In genomic region chr11:88813233-88813915, GRCh38 we compare ENCODE assay signal across 1 cellular context.
TF ChIP-seq lines count a peak whose summit lies in the region.

No MANE protein-coding gene starts in this region.

TF ChIP-seq in GM12878, 131 proteins besides CTCF, POLR2A, EP300 and RAD21:
- no peak for TF ChIP-seq TARDBP (IDR thresholded peaks at IDR 0.05; ENCODE audit: borderline replicate concordance)
- TF ChIP-seq ZNF24 (IDR thresholded peaks at IDR 0.05): peak; percentile 29; the same call in 1 of the 2 replicates
- peak; percentile 32; the same call in 1 of the 2 replicates for TF ChIP-seq BMI1 (IDR thresholded peaks at IDR 0.05; ENCODE audit: borderline replicate concordance)
- TF ChIP-seq RELB (IDR thresholded peaks at IDR 0.05; ENCODE audit: low read depth): peak; percentile 86; the same call in 1 of the 2 replicates
- TF ChIP-seq NFYA (IDR thresholded peaks at IDR 0.05; ENCODE audit: borderline replicate concordance, low read depth, low read length): no peak
- 0 out of 2 replicates have a peak, but pooled peaks have one; percentile 7 for TF ChIP-seq TCF7 (IDR thresholded peaks at IDR 0.05; ENCODE audit: borderline replicate concordance)
- TF ChIP-seq, protein P1, sequence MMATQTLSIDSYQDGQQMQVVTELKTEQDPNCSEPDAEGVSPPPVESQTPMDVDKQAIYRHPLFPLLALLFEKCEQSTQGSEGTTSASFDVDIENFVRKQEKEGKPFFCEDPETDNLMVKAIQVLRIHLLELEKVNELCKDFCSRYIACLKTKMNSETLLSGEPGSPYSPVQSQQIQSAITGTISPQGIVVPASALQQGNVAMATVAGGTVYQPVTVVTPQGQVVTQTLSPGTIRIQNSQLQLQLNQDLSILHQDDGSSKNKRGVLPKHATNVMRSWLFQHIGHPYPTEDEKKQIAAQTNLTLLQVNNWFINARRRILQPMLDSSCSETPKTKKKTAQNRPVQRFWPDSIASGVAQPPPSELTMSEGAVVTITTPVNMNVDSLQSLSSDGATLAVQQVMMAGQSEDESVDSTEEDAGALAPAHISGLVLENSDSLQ (IDR thresholded peaks at IDR 0.05): peak; percentile 30; the same call in 1 of the 2 replicates
- TF ChIP-seq, protein P2, sequence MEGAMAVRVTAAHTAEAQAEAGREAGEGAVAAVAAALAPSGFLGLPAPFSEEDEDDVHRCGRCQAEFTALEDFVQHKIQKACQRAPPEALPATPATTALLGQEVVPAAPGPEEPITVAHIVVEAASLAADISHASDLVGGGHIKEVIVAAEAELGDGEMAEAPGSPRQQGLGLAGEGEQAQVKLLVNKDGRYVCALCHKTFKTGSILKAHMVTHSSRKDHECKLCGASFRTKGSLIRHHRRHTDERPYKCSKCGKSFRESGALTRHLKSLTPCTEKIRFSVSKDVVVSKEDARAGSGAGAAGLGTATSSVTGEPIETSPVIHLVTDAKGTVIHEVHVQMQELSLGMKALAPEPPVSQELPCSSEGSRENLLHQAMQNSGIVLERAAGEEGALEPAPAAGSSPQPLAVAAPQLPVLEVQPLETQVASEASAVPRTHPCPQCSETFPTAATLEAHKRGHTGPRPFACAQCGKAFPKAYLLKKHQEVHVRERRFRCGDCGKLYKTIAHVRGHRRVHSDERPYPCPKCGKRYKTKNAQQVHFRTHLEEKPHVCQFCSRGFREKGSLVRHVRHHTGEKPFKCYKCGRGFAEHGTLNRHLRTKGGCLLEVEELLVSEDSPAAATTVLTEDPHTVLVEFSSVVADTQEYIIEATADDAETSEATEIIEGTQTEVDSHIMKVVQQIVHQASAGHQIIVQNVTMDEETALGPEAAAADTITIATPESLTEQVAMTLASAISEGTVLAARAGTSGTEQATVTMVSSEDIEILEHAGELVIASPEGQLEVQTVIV (IDR thresholded peaks at IDR 0.05; ENCODE audit: borderline replicate concordance, partially characterized antibody): no peak
- TF ChIP-seq NFXL1 (IDR thresholded peaks at IDR 0.05; ENCODE audit: borderline replicate concordance): no peak
- TF ChIP-seq RAD51 (IDR thresholded peaks at IDR 0.05): 0 out of 2 replicates have a peak, but pooled peaks have one; percentile 11
- TF ChIP-seq RB1 (IDR thresholded peaks at IDR 0.05; ENCODE audit: borderline replicate concordance): no peak
- TF ChIP-seq NKRF (conservative IDR thresholded peaks at IDR 0.05): no peak
- TF ChIP-seq NFIC (IDR thresholded peaks at IDR 0.05; ENCODE audit: low read depth, low read length): peak; percentile 34; the same call in 1 of the 2 replicates
- no peak for TF ChIP-seq ZNF384 (IDR thresholded peaks at IDR 0.05; ENCODE audit: borderline replicate concordance, low read depth, low read length)
- TF ChIP-seq TCF3 (IDR thresholded peaks at IDR 0.05; ENCODE audit: borderline replicate concordance, insufficient read depth, low read depth, low read length): no peak
- no peak for TF ChIP-seq TCF12 (IDR thresholded peaks at IDR 0.05; ENCODE audit: low read depth, low read length)
- TF ChIP-seq EZH2 (IDR thresholded peaks at IDR 0.05; ENCODE audit: borderline replicate concordance, control insufficient read depth, low read depth, low read length): no peak
- no peak for TF ChIP-seq RFX5 (IDR thresholded peaks at IDR 0.05; ENCODE audit: low read depth, low read length)
- TF ChIP-seq IKZF1 (conservative IDR thresholded peaks at IDR 0.05): peak; percentile 80
- TF ChIP-seq JUNB (IDR thresholded peaks at IDR 0.05): peak; percentile 60
- TF ChIP-seq RELA (IDR thresholded peaks at IDR 0.05; ENCODE audit: borderline replicate concordance, partially characterized antibody): peak; percentile 44
- TF ChIP-seq MEF2B (IDR thresholded peaks at IDR 0.05; ENCODE audit: partially characterized antibody, poor library complexity, severe bottlenecking): peak; percentile 38
- TF ChIP-seq BHLHE40 (IDR thresholded peaks at IDR 0.05; ENCODE audit: borderline replicate concordance in 1 of 2, low read depth in 2 of 2, low read length in 1 of 2): no peak
- TF ChIP-seq IKZF2 (IDR thresholded peaks at IDR 0.05): peak; percentile 86 to 88
- no peak for TF ChIP-seq IRF3 (IDR thresholded peaks at IDR 0.05)
- TF ChIP-seq GATAD2B (conservative IDR thresholded peaks at IDR 0.05; ENCODE audit: low read depth): peak; percentile 45; the same call in 1 of the 2 replicates
- TF ChIP-seq ETV6 (conservative IDR thresholded peaks at IDR 0.05 in 1 of 2, IDR thresholded peaks at IDR 0.05 in 1 of 2; ENCODE audit: borderline replicate concordance in 1 of 2, low read depth in 1 of 2): no peak
- TF ChIP-seq ZNF217 (IDR thresholded peaks at IDR 0.05): 0 out of 2 replicates have a peak, but pooled peaks have one; percentile 50
- peak; percentile 57 for TF ChIP-seq DPF2 (IDR thresholded peaks at IDR 0.05)
- 0 out of 2 replicates have a peak, but pooled peaks have one; percentile 16 for TF ChIP-seq FOXM1 (IDR thresholded peaks at IDR 0.05; ENCODE audit: low read depth, low read length)
- TF ChIP-seq, protein P3, sequence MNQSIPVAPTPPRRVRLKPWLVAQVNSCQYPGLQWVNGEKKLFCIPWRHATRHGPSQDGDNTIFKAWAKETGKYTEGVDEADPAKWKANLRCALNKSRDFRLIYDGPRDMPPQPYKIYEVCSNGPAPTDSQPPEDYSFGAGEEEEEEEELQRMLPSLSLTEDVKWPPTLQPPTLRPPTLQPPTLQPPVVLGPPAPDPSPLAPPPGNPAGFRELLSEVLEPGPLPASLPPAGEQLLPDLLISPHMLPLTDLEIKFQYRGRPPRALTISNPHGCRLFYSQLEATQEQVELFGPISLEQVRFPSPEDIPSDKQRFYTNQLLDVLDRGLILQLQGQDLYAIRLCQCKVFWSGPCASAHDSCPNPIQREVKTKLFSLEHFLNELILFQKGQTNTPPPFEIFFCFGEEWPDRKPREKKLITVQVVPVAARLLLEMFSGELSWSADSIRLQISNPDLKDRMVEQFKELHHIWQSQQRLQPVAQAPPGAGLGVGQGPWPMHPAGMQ (IDR thresholded peaks at IDR 0.05; ENCODE audit: borderline replicate concordance): no peak
- TF ChIP-seq MYB (IDR thresholded peaks at IDR 0.05; ENCODE audit: borderline replicate concordance, low read depth, low read length): no peak
TF ChIP-seq in GM12878: peak in this region for 16.
